ENCODE assay signal across 16 cellular contexts in the genomic region with DNA sequence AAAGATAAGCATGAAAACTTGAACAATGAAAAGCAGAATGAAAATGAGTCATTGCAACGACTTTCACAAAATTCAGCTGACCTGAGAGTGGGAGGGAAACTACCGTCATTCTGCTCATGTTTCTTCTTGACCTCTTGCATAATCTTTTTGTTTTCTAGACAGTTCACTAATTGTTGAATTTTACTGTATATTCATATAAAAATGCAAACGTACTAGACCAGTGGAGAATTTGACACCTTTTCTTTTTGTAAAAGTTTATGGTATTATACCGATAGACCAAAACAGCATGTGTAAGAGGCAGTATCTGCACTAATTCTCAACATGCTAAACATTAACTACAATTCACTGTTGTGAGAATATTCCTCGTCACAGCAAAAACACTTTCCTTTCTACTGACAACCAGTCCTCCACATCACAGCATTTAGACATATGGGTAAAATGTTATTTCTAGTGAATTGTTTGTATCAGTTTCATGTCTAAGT.
DNase-seq lines count a peak whose midpoint lies in the region; ATAC-seq lines count a peak whose summit lies in the region.
"Had no signal": no experiment of that assay in that cellular context is flagged by ENCODE, and none has a peak within 500 bp of the region (broad histone marks: within the 10 kb centered on the region; RNA-seq: fewer than 3 reads in every experiment).

No MANE protein-coding gene starts in this region.

- H3K27me3 ChIP-seq in SJSA1 (replicated peaks): no peaks in the 10 kb centered on the region

- no peaks in the 10 kb centered on the region; the same call in 1 of the 2 replicates for H3K36me3 ChIP-seq in SJSA1

- intact Hi-C loops in sciatic nerve (cut with DNase I): no loop called here
- intact Hi-C loops in left colon (cut with DNase I, micrococcal nuclease): no loop called here

- H3K9me3 ChIP-seq in SJSA1 (replicated peaks): no peaks in the 10 kb centered on the region

- H3K4me1 ChIP-seq in SJSA1 (replicated peaks): peaks cover 50% of the 10 kb centered on the region

- H3K4me3 ChIP-seq in SJSA1: no peak overlapping the region
- H3K4me3 ChIP-seq: lung had no signal

- ATAC-seq in HG03066 (IDR thresholded peaks at IDR 0.05; ENCODE audit: low read depth, unreplicated experiment) (peak; percentile 64), sciatic nerve (no peak), left colon (no peak)
- ATAC-seq: activated T-helper 17 cell treated with anti-CD3 and anti-CD28 coated beads, Interleukin-2, amount 50 U/mL, for 72 hours had no signal

- peak overlapping the region; percentile 71 for H3K27ac ChIP-seq in SJSA1
- H3K27ac ChIP-seq: C4-2B had no signal

- DNase-seq in Daoy (ENCODE audit: low read depth) (peak; percentile 27), SJSA1 (ENCODE audit: low read depth in 1 of 2, low spot score in 2 of 2) (peak in 1 of 2 experiments; percentile 74), iris pigment epithelial cell (ENCODE audit: low read depth) (peak; percentile 92), AG08396 (ENCODE audit: low spot score) (no peak), SW480 (ENCODE audit: low spot score) (no peak), sciatic nerve (ENCODE audit: low spot score) (no peak), left colon (no peak)
- DNase-seq: activated CD4-positive, CD25-positive, alpha-beta regulatory T cell treated with anti-CD3 and anti-CD28 coated beads, Interleukin-2, amount 50 U/mL, for 72 hours; cerebellar nuclear complex; NCI-H446 treated with DMSO at 0.1 percent for 48 hours; occipital lobe; SIG-M5 had no signal

Comparison
In these comparisons a context has a peak if more than half of its experiments do, and no peak if none do; other contexts are left out.
1. DNase-seq: peak in Daoy (single experiment) and iris pigment epithelial cell (single experiment); none in AG08396 (single experiment), SW480 (single experiment), sciatic nerve (single experiment) and left colon (0 of 2).